Comparison of ENCODE assay signal across 11 cellular contexts in genomic region chr22:39298194-39298987, GRCh38. TPM values are rescaled to one million over a fixed set of nuclear protein-coding genes. Genes with fewer than 3 reads are reported as not detected.
A peak's percentile ranks its signal among the peaks of the same experiment; 100 is the strongest.
DNase-seq lines count a peak whose midpoint lies in the region; ATAC-seq and TF ChIP-seq lines count a peak whose summit lies in the region.
"Had no signal": no experiment of that assay in that cellular context is flagged by ENCODE, and none has a peak within 500 bp of the region (broad histone marks: within the 10 kb centered on the region; RNA-seq: fewer than 3 reads in every experiment).

No MANE protein-coding gene starts in this region.

- no peaks in the 10 kb centered on the region for H3K36me3 Mint-ChIP-seq in endothelial cell (ENCODE audit: low read depth, unreplicated experiment)

- H4K5ac ChIP-seq in IMR-90 (ENCODE audit: low read depth, low read length), result no peak overlapping the region

- H2BK20ac ChIP-seq in IMR-90 (ENCODE audit: low read depth, low read length), result peak overlapping the region; percentile 5; the same call in 1 of the 2 replicates

- TF ChIP-seq RAD21 in IMR-90 (IDR thresholded peaks at IDR 0.05; ENCODE audit: low read length), result no peak

- DNase-seq in IMR-90, result no peak
- no peak for DNase-seq in endothelial cell (ENCODE audit: low spot score)
- peak; percentile 41 for DNase-seq in osteoblast (ENCODE audit: insufficient read length, low spot score, missing footprints)
- DNase-seq in NCI-H1092 treated with DMSO at 0.1 percent for 48 hours (lab: John Stamatoyannopoulos, UW), result no peak
- no peak for DNase-seq in T1000 (lab: John Stamatoyannopoulos, UW)
- DNase-seq: foreskin melanocyte, SIG-M5 had no signal

- H3K4me1 Mint-ChIP-seq in endothelial cell (ENCODE audit: unreplicated experiment), result peaks cover 18% of the 10 kb centered on the region
- H3K4me1 Mint-ChIP-seq: activated T-helper 17 cell treated with anti-CD3 and anti-CD28 coated beads, Interleukin-2, amount 50 U/mL, for 72 hours had no signal

- H2AK9ac ChIP-seq in IMR-90 (replicated peaks; ENCODE audit: low read depth, low read length, poor library complexity), result peak overlapping the region; percentile 76

- no peak overlapping the region for H3K56ac ChIP-seq in IMR-90 (ENCODE audit: extremely low read depth, insufficient read depth, low read length)

- H2BK15ac ChIP-seq in IMR-90 (ENCODE audit: low read depth, low read length), result 0 out of 3 replicates have a peak overlapping the region, but pooled peaks have one; percentile 32

- TF ChIP-seq CTCF in 22Rv1 (IDR thresholded peaks at IDR 0.05), result no peak
- TF ChIP-seq CTCF in IMR-90 (conservative IDR thresholded peaks at IDR 0.05; ENCODE audit: low read depth, low read length), result no peak
- TF ChIP-seq CTCF in endothelial cell (IDR thresholded peaks at IDR 0.05; ENCODE audit: unreplicated experiment), result no peak
- TF ChIP-seq CTCF in osteoblast (IDR thresholded peaks at IDR 0.05; ENCODE audit: extremely low read depth, low read depth, low read length), result no peak

- H4K91ac ChIP-seq in IMR-90 (ENCODE audit: insufficient read depth, low read depth, low read length), result 0 out of 2 replicates have a peak overlapping the region, but pooled peaks have one; percentile 6

- H3K27me3 ChIP-seq in IMR-90 (ENCODE audit: control insufficient read depth, insufficient read depth, low read length) (no peaks in the 10 kb centered on the region), osteoblast (ENCODE audit: insufficient read depth, low read length) (peaks cover 8% of the 10 kb centered on the region)

- H2AK5ac ChIP-seq in IMR-90 (ENCODE audit: low read depth, low read length), result no peak overlapping the region

- no peaks in the 10 kb centered on the region for H3K79me1 ChIP-seq in IMR-90 (ENCODE audit: low read depth in 1 of 2, low read length in 2 of 2)

- H3K4me3 ChIP-seq in IMR-90 (ENCODE audit: insufficient read depth, low read depth, low read length), result no peak overlapping the region
- no peak overlapping the region for H3K4me3 ChIP-seq in osteoblast (ENCODE audit: insufficient read depth, low read length)

- H3K36me3 ChIP-seq in IMR-90 (ENCODE audit: control insufficient read depth, insufficient read depth, low read length), result no peaks in the 10 kb centered on the region
- no peaks in the 10 kb centered on the region for H3K36me3 ChIP-seq in osteoblast (ENCODE audit: insufficient read depth, low read length)

- no peak overlapping the region for H3K9ac ChIP-seq in IMR-90 (ENCODE audit: low read depth, low read length)

- peaks cover 10% of the 10 kb centered on the region for H3K27me3 Mint-ChIP-seq in endothelial cell (ENCODE audit: unreplicated experiment)

- H3K4me2 ChIP-seq in IMR-90 (ENCODE audit: low read depth, low read length), result no peak overlapping the region
- H3K4me2 ChIP-seq in osteoblast (ENCODE audit: insufficient read depth, low read length), result no peak overlapping the region

- peak overlapping the region; percentile 48 for H2AFZ ChIP-seq in IMR-90 (replicated peaks; ENCODE audit: low read length, poor library complexity)
- no peak overlapping the region for H2AFZ ChIP-seq in osteoblast (ENCODE audit: low read length)

- no peaks in the 10 kb centered on the region for H3K9me1 ChIP-seq in IMR-90 (ENCODE audit: insufficient read depth, low read length)

- ATAC-seq in IMR-90 (ENCODE audit: low read depth), result no peak
- no peak for ATAC-seq in GM21381 (IDR thresholded peaks at IDR 0.05; ENCODE audit: unreplicated experiment)
- no peak for ATAC-seq in GM21723 (IDR thresholded peaks at IDR 0.05; ENCODE audit: unreplicated experiment)
- ATAC-seq: activated T-helper 17 cell treated with anti-CD3 and anti-CD28 coated beads, Interleukin-2, amount 50 U/mL, for 72 hours had no signal

- no TSS peak for BruUV-seq in IMR-90 (replicated peaks; lab: Mats Ljungman, UMichigan)

- POLR2A ChIA-PET in IMR-90 (lab: Charles Lee; ENCODE audit: unreplicated experiment), result no interaction called here

- H3K18ac ChIP-seq in IMR-90 (ENCODE audit: low read depth, low read length), result no peak overlapping the region; the same call in 1 of the 2 replicates

- H3K27ac ChIP-seq in 22Rv1 (peak overlapping the region; percentile 15; the same call in 1 of the 2 replicates), IMR-90 (ENCODE audit: insufficient read depth, low read length) (no peak overlapping the region), osteoblast (ENCODE audit: low read depth, low read length) (no peak overlapping the region)

- WGBS in IMR-90 (ENCODE audit: extremely low coverage in 2 of 2, insufficient read length in 1 of 2), 2 experiments, result 81% methylated on average over 7 of the region's 19 CpGs; no CpG with 5 or more reads in 1 of the 2 experiments

- H3K23ac ChIP-seq in IMR-90 (ENCODE audit: low read depth, low read length), result no peak overlapping the region

- intact Hi-C loops in IMR-90 (cut with micrococcal nuclease), result no loop called here

- no peaks in the 10 kb centered on the region for H3K9me3 ChIP-seq in IMR-90 (ENCODE audit: control insufficient read depth, insufficient read depth, low read length)
- no peaks in the 10 kb centered on the region for H3K9me3 ChIP-seq in osteoblast (ENCODE audit: low read depth, low read length)

- H3K9me3 Mint-ChIP-seq in endothelial cell (ENCODE audit: unreplicated experiment), result no peaks in the 10 kb centered on the region
- H3K9me3 Mint-ChIP-seq: activated T-helper 17 cell treated with anti-CD3 and anti-CD28 coated beads, Interleukin-2, amount 50 U/mL, for 72 hours had no signal

- peak overlapping the region; percentile 32 for H3K4me3 Mint-ChIP-seq in endothelial cell (ENCODE audit: unreplicated experiment)
- H3K4me3 Mint-ChIP-seq: activated T-helper 17 cell treated with anti-CD3 and anti-CD28 coated beads, Interleukin-2, amount 50 U/mL, for 72 hours had no signal

- no peaks in the 10 kb centered on the region for H3K79me2 ChIP-seq in osteoblast (ENCODE audit: insufficient read depth, low read length)

- CTCF ChIA-PET in IMR-90 (lab: Yijun Ruan, JAX), result interaction anchor here (0.6 to 0.9 kb wide), 2 partner anchors 123 to 260 kb away, joined by 3 read pairs; no protein-coding TSS in a partner anchor

- no peaks in the 10 kb centered on the region for H4K20me1 ChIP-seq in IMR-90 (ENCODE audit: insufficient read depth, low read length)
- no peaks in the 10 kb centered on the region for H4K20me1 ChIP-seq in osteoblast (ENCODE audit: insufficient read depth, low read length)

- H3K14ac ChIP-seq in IMR-90 (replicated peaks; ENCODE audit: low read depth, low read length), result no peak overlapping the region

- in situ Hi-C loops in IMR-90 (cut with MboI; ENCODE audit: low sequenced_read_pairs), result no loop called here

- H3K4me1 ChIP-seq in IMR-90 (ENCODE audit: control insufficient read depth, insufficient read depth, low read length) (peaks cover 13% of the 10 kb centered on the region), osteoblast (ENCODE audit: insufficient read depth, low read length) (peaks cover 3% of the 10 kb centered on the region)

- H2BK5ac ChIP-seq in IMR-90 (ENCODE audit: low read depth, low read length, poor library complexity, severe bottlenecking), result no peak overlapping the region

- dilution Hi-C loops in IMR-90 (cut with HindIII; ENCODE audit: low sequenced_read_pairs, unreplicated experiment), result no loop called here

- TF ChIP-seq POLR2A in IMR-90 (IDR thresholded peaks at IDR 0.05; ENCODE audit: low read depth, low read length), result no peak

- H3K4ac ChIP-seq in IMR-90 (ENCODE audit: low read depth, low read length), result peak overlapping the region; percentile 41

- H3K27ac Mint-ChIP-seq in endothelial cell (ENCODE audit: unreplicated experiment), result no peak overlapping the region
- H3K27ac Mint-ChIP-seq: activated T-helper 17 cell treated with anti-CD3 and anti-CD28 coated beads, Interleukin-2, amount 50 U/mL, for 72 hours had no signal

- H4K8ac ChIP-seq in IMR-90 (ENCODE audit: low read depth in 2 of 2, low read length in 2 of 2), result peak overlapping the region in 1 of 2 experiments; percentile 22; a peak in 1 of 4 replicates

- H2BK120ac ChIP-seq in IMR-90 (ENCODE audit: low read depth, low read length), result peak overlapping the region; percentile 51

TF ChIP-seq in IMR-90, 13 proteins besides CTCF, POLR2A, EP300 and RAD21:
- no peak for TF ChIP-seq BHLHE40 (IDR thresholded peaks at IDR 0.05; ENCODE audit: low read depth, low read length)
- TF ChIP-seq CHD1 (IDR thresholded peaks at IDR 0.05; ENCODE audit: low read depth, low read length), result no peak
- no peak for TF ChIP-seq NFE2L2 (IDR thresholded peaks at IDR 0.05; ENCODE audit: low read depth, low read length)
- no peak for TF ChIP-seq MAFK (IDR thresholded peaks at IDR 0.05; ENCODE audit: low read depth, low read length)
- TF ChIP-seq USF2 (IDR thresholded peaks at IDR 0.05; ENCODE audit: low read depth, low read length), result no peak

RNA-seq across cellular contexts. Expression of gene RPL3, which starts 21.0 kb away (rescaled TPM):
- total RNA-seq in IMR-90 (2012; rRNA removed), result 2,871 and 3,750 TPM in 2 replicates
- polyA plus RNA-seq in IMR-90 (2012; rRNA removed), result 3,097 and 3,312 TPM in 2 replicates
- 2,912 and 3,812 TPM in 2 replicates for polyA plus RNA-seq in IMR-90 (2012; cell fraction: cytosol; rRNA removed)
- polyA plus RNA-seq in IMR-90 (2012; cell fraction: nucleus; rRNA removed; ENCODE audit: low replicate concordance), result 2,181 and 2,704 TPM in 2 replicates
- total RNA-seq in endothelial cell (ENCODE audit: unreplicated experiment), result 2,149 TPM
- 1,858 and 2,119 TPM in 2 replicates for total RNA-seq in osteoblast

RNA-seq across cellular contexts. Expression of gene SYNGR1, which starts 51.4 kb away (rescaled TPM):
- total RNA-seq in IMR-90 (2012; rRNA removed) (6.3 and 19.7 TPM in 2 replicates), endothelial cell (ENCODE audit: unreplicated experiment) (2.9 TPM), osteoblast (2.1 and 3.6 TPM in 2 replicates)
- 81.5 and 82.8 TPM in 2 replicates for polyA plus RNA-seq in IMR-90 (2012; rRNA removed)
- polyA plus RNA-seq in IMR-90 (2012; cell fraction: cytosol; rRNA removed), result 12.5 and 103 TPM in 2 replicates
- 69.4 and 179 TPM in 2 replicates for polyA plus RNA-seq in IMR-90 (2012; cell fraction: nucleus; rRNA removed; ENCODE audit: low replicate concordance)
- total RNA-seq: activated T-helper 17 cell treated with anti-CD3 and anti-CD28 coated beads, Interleukin-2, amount 50 U/mL, for 72 hours had no signal

RNA-seq across cellular contexts. Expression of gene PDGFB, which starts 53.6 kb away (rescaled TPM):
- total RNA-seq in IMR-90 (2012; rRNA removed), result not detected in 2 replicates
- 0.07 and 0.09 TPM in 2 replicates for polyA plus RNA-seq in IMR-90 (2012; rRNA removed)
- polyA plus RNA-seq in IMR-90 (2012; cell fraction: cytosol; rRNA removed), result 0.09 and 0.10 TPM in 2 replicates
- 0.06 and 0.09 TPM in 2 replicates for polyA plus RNA-seq in IMR-90 (2012; cell fraction: nucleus; rRNA removed; ENCODE audit: low replicate concordance)
- total RNA-seq in endothelial cell (ENCODE audit: unreplicated experiment), result 53.4 TPM
- under 0.01 TPM in 1 of 2 replicates, not detected in the other for total RNA-seq in osteoblast

Comparison
In these comparisons a context has a peak if more than half of its experiments do, and no peak if none do; other contexts are left out.
1. RNA of gene PDGFB, which starts 53.6 kb away (total RNA-seq): 53.4 TPM in endothelial cell (single experiment); not detected in IMR-90 and under 0.01 TPM in osteoblast; every median in the first group is over 10 times any median in the second.